19 cellular contexts compared by ENCODE assay signal in genomic region chr3:34038131-34038530, GRCh38.
"Had no signal": no experiment of that assay in that cellular context is flagged by ENCODE, and none has a peak within 500 bp of the region (broad histone marks: within the 10 kb centered on the region; RNA-seq: fewer than 3 reads in every experiment).

No MANE protein-coding gene starts in this region.

- H3K9me3 ChIP-seq: SK-N-SH had no signal

- ATAC-seq: HepG2, Panc1, PC-3 had no signal

- H3K4me2 ChIP-seq: SK-N-SH had no signal

- DNase-seq: IMR-90, Karpas-422, KG1, MM.1S, NCI-H1436, NCI-H187, NCI-H2029, NCI-H2081 treated with DMSO at 0.1 percent for 48 hours, NCI-H226, NCI-H510A, NCI-H524 treated with DMSO at 0.1 percent for 48 hours, NCI-H69, NCI-H774, PC-3, SHP77, SK-N-SH had no signal

- H3K27ac ChIP-seq: RWPE1 had no signal

- H3K9ac ChIP-seq: SK-N-SH had no signal
